ENCODE assay signal across 20 cellular contexts in the genomic region with DNA sequence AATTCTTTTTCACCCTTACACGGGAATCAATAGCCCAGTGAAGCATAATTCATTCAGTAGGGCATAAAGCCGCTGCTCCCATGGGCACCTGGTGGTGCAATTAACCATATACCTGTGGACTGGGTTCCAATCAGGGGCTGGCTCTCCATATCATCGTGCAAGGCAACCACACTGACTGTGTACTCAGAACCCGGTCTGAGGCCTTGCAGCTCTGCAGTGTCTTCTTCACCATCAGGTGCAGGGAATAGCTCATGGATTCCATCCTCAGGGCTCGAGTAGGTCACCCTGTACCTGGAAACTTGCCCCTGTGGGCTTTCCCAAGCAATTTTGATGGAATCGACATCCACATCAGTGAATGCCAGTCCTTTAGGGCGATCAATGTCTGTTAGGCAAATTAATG.
"Had no signal": no experiment of that assay in that cellular context is flagged by ENCODE, and none has a peak within 500 bp of the region (broad histone marks: within the 10 kb centered on the region; RNA-seq: fewer than 3 reads in every experiment).

No MANE protein-coding gene starts in this region.

- H3K4me3 Mint-ChIP-seq: natural killer cell treated with Interleukin-12 subunit alpha and Interleukin-12 subunit beta and Interleukin-15 and Interleukin-18, amount 100 ng/mL, for 72 hours; stimulated activated effector memory CD8-positive, alpha-beta T cell treated with anti-CD3 and anti-CD28 coated beads, Interleukin-12 subunit alpha, Interleukin-12 subunit beta, amount 100 ng/mL, for 72 hours had no signal

- H3K27me3 Mint-ChIP-seq: natural killer cell treated with Interleukin-12 subunit alpha and Interleukin-12 subunit beta and Interleukin-15 and Interleukin-18, amount 100 ng/mL, for 72 hours had no signal

- DNase-seq: cerebellar nuclear complex; effector CD8-positive, alpha-beta T cell; heart left ventricle; hippocampal formation; kidney glomerular epithelial cell; mammary epithelial cell; midbrain; ovary; right cardiac atrium; stimulated activated CD4-positive, alpha-beta T cell treated with anti-CD3 and anti-CD28 coated beads, Interleukin-4, amount 100 ng/mL, for 1 hour; stimulated activated CD8-positive, alpha-beta memory T cell treated with anti-CD3 and anti-CD28 coated beads, Interleukin-4, amount 100 ng/mL, for 48 hours; stimulated activated naive CD8-positive, alpha-beta T cell treated with anti-CD3 and anti-CD28 coated beads, Interleukin-15, Interleukin-2, amounts not matched to agents 100 U/mL and 50 U/mL, for 24 hours; tibial artery; upper lobe of left lung had no signal

- H3K36me3 Mint-ChIP-seq: natural killer cell treated with Interleukin-12 subunit alpha and Interleukin-12 subunit beta and Interleukin-15 and Interleukin-18, amount 100 ng/mL, for 72 hours; stimulated activated effector memory CD8-positive, alpha-beta T cell treated with anti-CD3 and anti-CD28 coated beads, Interleukin-12 subunit alpha, Interleukin-12 subunit beta, amount 100 ng/mL, for 72 hours had no signal

- H3K4me1 ChIP-seq: heart left ventricle, suprapubic skin, tibial artery, upper lobe of left lung, vagina had no signal

- H3K4me3 ChIP-seq: coronary artery, heart left ventricle, ovary, suprapubic skin, tibial artery, upper lobe of left lung, vagina had no signal

- H3K27ac Mint-ChIP-seq: natural killer cell treated with Interleukin-12 subunit alpha and Interleukin-12 subunit beta and Interleukin-15 and Interleukin-18, amount 100 ng/mL, for 72 hours; stimulated activated effector memory CD8-positive, alpha-beta T cell treated with anti-CD3 and anti-CD28 coated beads, Interleukin-12 subunit alpha, Interleukin-12 subunit beta, amount 100 ng/mL, for 72 hours had no signal

- H3K27me3 ChIP-seq: heart left ventricle, neutrophil, ovary, suprapubic skin, tibial artery, upper lobe of left lung, vagina had no signal

- H3K9me3 ChIP-seq: heart left ventricle, neutrophil, ovary, suprapubic skin, tibial artery, upper lobe of left lung, vagina had no signal

- H3K9me3 Mint-ChIP-seq: natural killer cell treated with Interleukin-12 subunit alpha and Interleukin-12 subunit beta and Interleukin-15 and Interleukin-18, amount 100 ng/mL, for 72 hours; stimulated activated effector memory CD8-positive, alpha-beta T cell treated with anti-CD3 and anti-CD28 coated beads, Interleukin-12 subunit alpha, Interleukin-12 subunit beta, amount 100 ng/mL, for 72 hours had no signal

- H3K4me1 Mint-ChIP-seq: stimulated activated effector memory CD8-positive, alpha-beta T cell treated with anti-CD3 and anti-CD28 coated beads, Interleukin-12 subunit alpha, Interleukin-12 subunit beta, amount 100 ng/mL, for 72 hours had no signal

- ATAC-seq: heart left ventricle; natural killer cell treated with Interleukin-12 subunit alpha and Interleukin-12 subunit beta and Interleukin-15 and Interleukin-18, amount 100 ng/mL, for 72 hours; right cardiac atrium; stimulated activated effector memory CD8-positive, alpha-beta T cell treated with anti-CD3 and anti-CD28 coated beads, Interleukin-12 subunit alpha, Interleukin-12 subunit beta, amount 100 ng/mL, for 72 hours; stimulated activated naive CD8-positive, alpha-beta T cell treated with anti-CD3 and anti-CD28 coated beads, Interleukin-15, Interleukin-2, amounts not matched to agents 100 U/mL and 50 U/mL, for 24 hours had no signal

- H3K36me3 ChIP-seq: neutrophil, ovary had no signal

- H3K27ac ChIP-seq: coronary artery, heart left ventricle, neutrophil, ovary, suprapubic skin, tibial artery, upper lobe of left lung, vagina had no signal
